Comparison of ENCODE assay signal across 16 cellular contexts in the genomic region with DNA sequence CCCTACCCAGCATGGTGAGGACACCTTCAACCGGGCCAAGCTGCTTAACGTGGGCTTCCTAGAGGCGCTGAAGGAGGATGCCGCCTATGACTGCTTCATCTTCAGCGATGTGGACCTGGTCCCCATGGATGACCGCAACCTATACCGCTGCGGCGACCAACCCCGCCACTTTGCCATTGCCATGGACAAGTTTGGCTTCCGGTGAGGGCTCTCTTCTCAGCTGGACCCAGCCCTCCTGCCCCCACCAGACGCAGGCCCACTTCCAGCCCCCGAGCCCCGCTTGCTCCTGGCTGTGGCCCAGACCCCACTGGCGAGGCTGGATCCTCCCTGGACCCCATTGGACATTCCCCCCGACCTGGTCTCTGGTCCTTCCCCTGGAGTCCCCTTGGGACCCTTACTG. TPM values are rescaled to one million over a fixed set of nuclear protein-coding genes. Genes with fewer than 3 reads are reported as not detected.
DNase-seq lines count a peak whose midpoint lies in the region; ATAC-seq and TF ChIP-seq lines count a peak whose summit lies in the region.
"Had no signal": no experiment of that assay in that cellular context is flagged by ENCODE, and none has a peak within 500 bp of the region (broad histone marks: within the 10 kb centered on the region; RNA-seq: fewer than 3 reads in every experiment).

No MANE protein-coding gene starts in this region.

- H2BK120ac ChIP-seq in neuronal stem cell (ENCODE audit: low read depth, low read length) = no peak overlapping the region

- H2AK5ac ChIP-seq in neuronal stem cell (ENCODE audit: low read depth, low read length) = no peak overlapping the region

- TF ChIP-seq CTCF in heart left ventricle (IDR thresholded peaks at IDR 0.05) (no peak), testis (IDR thresholded peaks at IDR 0.05) (no peak)

- no peak overlapping the region for H4K91ac ChIP-seq in neuronal stem cell (ENCODE audit: low read depth, low read length, poor library complexity)

- H3K4me2 ChIP-seq in neuronal stem cell (ENCODE audit: insufficient read depth, low read length, poor library complexity, severe bottlenecking) = no peak overlapping the region
- H3K4me2 ChIP-seq: BLaER1 had no signal

- peaks cover 0 to 17% (median 4%) of the 10 kb centered on the region in 9 donors for H3K36me3 ChIP-seq in heart left ventricle
- peaks cover 31 to 76% of the 10 kb centered on the region in 2 donors for H3K36me3 ChIP-seq in neuronal stem cell (replicated peaks in 1 of 2; ENCODE audit: control insufficient read depth in 2 of 2, insufficient read depth in 2 of 2, low read length in 2 of 2)
- H3K36me3 ChIP-seq in testis (ENCODE audit: low read depth, missing control alignments) = no peaks in the 10 kb centered on the region

- H4K8ac ChIP-seq in neuronal stem cell (ENCODE audit: low read depth, low read length) = no peak overlapping the region

- no peak overlapping the region for H3K4me3 ChIP-seq in heart left ventricle
- no peak overlapping the region for H3K4me3 ChIP-seq in neuronal stem cell (ENCODE audit: low read length in 2 of 2)
- H3K4me3 ChIP-seq in testis = no peak overlapping the region
- H3K4me3 ChIP-seq: BLaER1, HAP-1 had no signal

- no peaks in the 10 kb centered on the region for H3K9me3 ChIP-seq in heart left ventricle
- no peaks in the 10 kb centered on the region for H3K9me3 ChIP-seq in neuronal stem cell (replicated peaks in 1 of 2; ENCODE audit: control insufficient read depth in 2 of 2, insufficient read depth in 1 of 2, low read depth in 1 of 2, low read length in 2 of 2)
- H3K9me3 ChIP-seq in testis = no peaks in the 10 kb centered on the region
- H3K9me3 ChIP-seq: BLaER1, Caco-2, HAP-1 had no signal

- H3K4me1 ChIP-seq in heart left ventricle (peaks cover 0 to 10% (median 6%) of the 10 kb centered on the region in 12 donors), neuronal stem cell (ENCODE audit: control insufficient read depth in 2 of 2, insufficient read depth in 1 of 2, low read depth in 1 of 2, low read length in 2 of 2) (peaks cover 8 to 10% of the 10 kb centered on the region in 2 donors), testis (peaks cover 6% of the 10 kb centered on the region)

- H2AFZ ChIP-seq in neuronal stem cell (ENCODE audit: low read length) = no peak overlapping the region

- H3K18ac ChIP-seq in neuronal stem cell (ENCODE audit: low read length) = no peak overlapping the region

- peaks cover 25% of the 10 kb centered on the region for H3K79me1 ChIP-seq in neuronal stem cell (ENCODE audit: low read depth, low read length)

- H3K27ac ChIP-seq in heart left ventricle = no peak overlapping the region
- H3K27ac ChIP-seq in neuronal stem cell (replicated peaks; ENCODE audit: low read length) = no peak overlapping the region
- H3K27ac ChIP-seq in testis = no peak overlapping the region
- H3K27ac ChIP-seq: 22Rv1, BLaER1, C4-2B had no signal

- DNase-seq in Right ventricle myocardium inferior (ENCODE audit: missing footprints) = peak; percentile 62
- no peak for DNase-seq in heart left ventricle
- DNase-seq in neuronal stem cell (ENCODE audit: low spot score) = no peak
- no peak for DNase-seq in testis
- no peak for DNase-seq in NCI-H2227 (lab: John Stamatoyannopoulos, UW; ENCODE audit: unreplicated experiment)
- DNase-seq: Caco-2; CD4-positive, CD25-positive, alpha-beta regulatory T cell; CD8-positive, alpha-beta T cell; DMS153; DND-41; GOT3; HFFc6 had no signal

- H3K14ac ChIP-seq in neuronal stem cell (ENCODE audit: low read length) = peak overlapping the region; percentile 28

- H3K23ac ChIP-seq in neuronal stem cell (ENCODE audit: low read depth, low read length, poor library complexity) = peak overlapping the region; percentile 26

- WGBS in heart left ventricle, 4 donors = 95 to 97% (median 96%) methylated on average over 10 to 16 of the region's 16 CpGs
- no CpG with 5 or more reads among the region's 16 CpGs for WGBS in neuronal stem cell (ENCODE audit: extremely low coverage in 2 of 2, insufficient read length in 2 of 2, insufficient replicate concordance in 1 of 2), 2 donors
- 96 to 98% methylated on average over 8 to 16 of the region's 16 CpGs for WGBS in testis, 2 donors

- no peak overlapping the region for H2BK5ac ChIP-seq in neuronal stem cell (ENCODE audit: low read length)

- H3K4ac ChIP-seq in neuronal stem cell (ENCODE audit: low read length) = no peak overlapping the region

- H3K27me3 ChIP-seq in heart left ventricle = no peaks in the 10 kb centered on the region
- H3K27me3 ChIP-seq in neuronal stem cell (ENCODE audit: control insufficient read depth in 3 of 3, insufficient read depth in 3 of 3, low read depth in 1 of 3, low read length in 3 of 3) = no peaks in the 10 kb centered on the region
- no peaks in the 10 kb centered on the region for H3K27me3 ChIP-seq in testis
- H3K27me3 ChIP-seq: BLaER1 had no signal

- ATAC-seq in Right ventricle myocardium inferior = no peak
- ATAC-seq in heart left ventricle = no peak
- ATAC-seq: CD8-positive, alpha-beta T cell had no signal

- intact Hi-C loops in Right ventricle myocardium inferior (cut with DNase I) (no loop called here), heart left ventricle (cut with DNase I) (no loop called here), testis (cut with DNase I; ENCODE audit: low total_unique reads) (no loop called here)

- TF ChIP-seq POLR2A in heart left ventricle (IDR thresholded peaks at IDR 0.05) (no peak), testis (IDR thresholded peaks at IDR 0.05) (no peak)

- no peak overlapping the region for H3K9ac ChIP-seq in neuronal stem cell (ENCODE audit: low read depth, low read length, poor library complexity)
- H3K9ac ChIP-seq: BLaER1 had no signal

- H2BK15ac ChIP-seq in neuronal stem cell (ENCODE audit: low read length) = no peak overlapping the region

- no peak overlapping the region for H2BK12ac ChIP-seq in neuronal stem cell (ENCODE audit: low read length)

RNA-seq across cellular contexts. Expression of a gene that starts 5.8 kb away (rescaled TPM):
- total RNA-seq in Right ventricle myocardium inferior = 39.1 TPM
- 10 to 100 TPM; 26.8 to 65.0 (median 40.2) TPM for total RNA-seq in heart left ventricle
- 10 to 100 TPM; 29.2 to 65.7 TPM for polyA plus RNA-seq in heart left ventricle
- polyA plus RNA-seq in neuronal stem cell (2013, experiment 1 of 2) = 64.3 TPM
- polyA plus RNA-seq in neuronal stem cell (2013, experiment 2 of 2) = 60.7 TPM
- total RNA-seq in testis = 10 to 100 TPM; 40.9 to 65.9 TPM
- 47.7 TPM for polyA plus RNA-seq in testis (ENCODE audit: insufficient read depth, low read depth, low replicate concordance)

RNA-seq across cellular contexts. Expression of a gene that starts 6.5 kb away (rescaled TPM):
- total RNA-seq in Right ventricle myocardium inferior (0.89 TPM), heart left ventricle (1 to 10 TPM in 7 of 9 donors, under 1 TPM in 2; 0.67 to 3.4 (median 1.3) TPM), testis (10 to 100 TPM; 28.8 to 31.3 TPM)
- polyA plus RNA-seq in heart left ventricle (1 to 10 TPM in 1 of 2 donors, under 1 TPM in 1; 0.90 to 1.2 TPM), testis (ENCODE audit: insufficient read depth, low read depth, low replicate concordance) (64.9 TPM)
- 5.3 TPM for polyA plus RNA-seq in neuronal stem cell (2013, experiment 1 of 2)
- polyA plus RNA-seq in neuronal stem cell (2013, experiment 2 of 2) = 5.5 TPM

RNA-seq across cellular contexts. Expression of a gene that starts 10.1 kb away (rescaled TPM):
- total RNA-seq in Right ventricle myocardium inferior (84.5 TPM), heart left ventricle (100 to 1,000 TPM in 3 of 9 donors, 10 to 100 TPM in 6; 71.4 to 140 (median 93.2) TPM), testis (100 to 1,000 TPM; 173 to 222 TPM)
- polyA plus RNA-seq in heart left ventricle (100 to 1,000 TPM in 1 of 2 donors, 10 to 100 TPM in 1; 84.7 to 235 TPM), testis (ENCODE audit: insufficient read depth, low read depth, low replicate concordance) (102 TPM)
- polyA plus RNA-seq in neuronal stem cell (2013, experiment 1 of 2) = 44.2 TPM
- polyA plus RNA-seq in neuronal stem cell (2013, experiment 2 of 2) = 41.9 TPM

RNA-seq across cellular contexts. Expression of a gene that starts 15.0 kb away (rescaled TPM):
- total RNA-seq in Right ventricle myocardium inferior (14.8 TPM), heart left ventricle (10 to 100 TPM; 13.2 to 36.7 (median 14.7) TPM), testis (10 to 100 TPM; 39.4 to 44.7 TPM)
- polyA plus RNA-seq in heart left ventricle (10 to 100 TPM in 1 of 2 donors, 1 to 10 TPM in 1; 8.0 to 65.6 TPM), testis (ENCODE audit: insufficient read depth, low read depth, low replicate concordance) (27.6 TPM)
- 11.1 TPM for polyA plus RNA-seq in neuronal stem cell (2013, experiment 1 of 2)
- 11.6 TPM for polyA plus RNA-seq in neuronal stem cell (2013, experiment 2 of 2)

RNA-seq across cellular contexts. Expression of a gene that starts 38.1 kb away (rescaled TPM):
- total RNA-seq in Right ventricle myocardium inferior (56.9 TPM), heart left ventricle (10 to 100 TPM; 51.4 to 71.0 (median 56.7) TPM), testis (10 to 100 TPM; 67.3 to 77.0 TPM)
- polyA plus RNA-seq in heart left ventricle (10 to 100 TPM; 29.9 to 46.9 TPM), testis (ENCODE audit: insufficient read depth, low read depth, low replicate concordance) (138 TPM)
- 9.3 TPM for polyA plus RNA-seq in neuronal stem cell (2013, experiment 1 of 2)
- polyA plus RNA-seq in neuronal stem cell (2013, experiment 2 of 2) = 9.1 TPM

Comparison
In these comparisons a context has a peak if more than half of its experiments do, and no peak if none do; other contexts are left out.
1. RNA of a gene that starts 6.5 kb away (total RNA-seq): 28.8 to 31.3 TPM in testis; 0.67 to 3.4 TPM in heart left ventricle and 0.89 TPM in Right ventricle myocardium inferior (single experiment); every median in the first group is over 4 times any median in the second.